8 cellular contexts compared by ENCODE assay signal in the genomic region with DNA sequence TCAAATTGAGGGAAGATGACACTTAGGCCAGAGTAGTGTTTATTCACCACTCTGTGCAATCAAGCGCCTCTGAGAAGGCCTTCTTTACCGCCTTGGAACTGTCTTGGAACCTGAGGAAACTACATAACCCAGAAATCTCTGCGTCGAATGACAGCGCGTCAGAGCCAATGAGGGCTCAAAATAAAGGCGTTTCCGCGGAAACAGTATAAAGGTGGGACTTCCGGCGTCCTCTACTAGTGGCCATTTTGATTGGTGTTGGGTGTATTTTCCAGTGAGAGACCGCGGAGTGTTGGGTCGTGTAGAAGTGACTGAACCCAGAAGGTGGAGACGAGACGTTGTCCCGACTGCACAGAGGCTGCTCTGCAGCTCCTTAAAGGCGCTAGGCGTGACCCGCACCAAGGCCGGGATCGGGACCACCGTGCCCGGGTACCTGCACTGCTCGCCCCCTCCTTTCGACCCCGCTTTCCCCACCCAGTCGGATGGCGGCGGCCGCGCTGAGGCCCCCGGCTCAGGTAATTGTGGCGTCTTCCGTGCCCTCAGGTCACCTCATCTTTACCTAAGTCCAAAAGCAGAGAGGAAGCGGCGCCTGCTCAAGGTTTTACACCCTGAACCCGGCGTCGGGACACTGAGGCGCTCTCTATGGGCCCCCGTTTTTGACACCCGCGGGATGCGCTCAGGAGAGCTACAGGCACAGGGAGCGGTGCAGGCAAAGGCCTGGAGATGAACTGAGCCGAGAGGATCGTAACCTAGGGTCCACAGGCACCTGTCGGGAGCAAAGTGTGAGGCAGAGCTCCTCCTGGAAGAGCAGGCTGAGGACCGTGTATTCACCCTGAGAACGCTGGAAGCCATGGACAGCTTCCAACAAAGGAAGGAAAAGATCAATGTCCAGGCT. TPM values are rescaled to one million over a fixed set of nuclear protein-coding genes. Genes with fewer than 3 reads are reported as not detected.
DNase-seq lines count a peak whose midpoint lies in the region; ATAC-seq and TF ChIP-seq lines count a peak whose summit lies in the region.

Gene ZNF776, plus strand, starts transcription at position 236 of the 892 bp plus-strand sequence. Its CDS starts 244 bp downstream, at position 480.

- H3K4me3 Mint-ChIP-seq in central memory CD8-positive, alpha-beta T cell, result peak within 1 kb of the TSS; percentile 98

- no peaks in the 10 kb centered on the region for H3K27me3 ChIP-seq in spleen (replicated peaks in 1 of 7)

- peaks cover 30% of the 10 kb centered on the region for H3K4me1 Mint-ChIP-seq in central memory CD8-positive, alpha-beta T cell

- H3K9me3 ChIP-seq in spleen, result peaks cover 0 to 46% (median 40%) of the 10 kb centered on the region in 8 donors

- H3K27ac ChIP-seq in spleen, result peak within 1 kb of the TSS; percentile 75 to 94 (median 92)

- ATAC-seq in GM18907 (IDR thresholded peaks at IDR 0.05; ENCODE audit: unreplicated experiment) (peak; percentile 96), HG03139 (IDR thresholded peaks at IDR 0.05; ENCODE audit: unreplicated experiment) (peak; percentile 95)
- peak; percentile 98 for ATAC-seq in central memory CD8-positive, alpha-beta T cell (replicated peaks; ENCODE audit: extremely low read depth, poor library complexity, severe bottlenecking)

- H3K36me3 ChIP-seq in spleen, result peaks cover 6 to 40% (median 36%) of the 10 kb centered on the region in 6 donors

- intact Hi-C loops in spleen (cut with DNase I; ENCODE audit: low total_unique reads), result no loop called here

- DNase-seq in AG08396 (ENCODE audit: low spot score), result peak; percentile 93
- DNase-seq in NCI-H2196 treated with DMSO at 0.1 percent for 48 hours (lab: John Stamatoyannopoulos, UW; ENCODE audit: unreplicated experiment), result peak; percentile 79
- DNase-seq in central memory CD8-positive, alpha-beta T cell (ENCODE audit: low spot score in 2 of 2), result peak; percentile 47 to 77
- DNase-seq in iris pigment epithelial cell (ENCODE audit: low read depth), result peak; percentile 91
- DNase-seq in spleen, result peak; percentile 90

- H3K9me3 Mint-ChIP-seq in central memory CD8-positive, alpha-beta T cell, result peaks cover 26% of the 10 kb centered on the region

- TF ChIP-seq CTCF in WI38 (IDR thresholded peaks at IDR 0.05; ENCODE audit: low read depth, low read length) (no peak), spleen (IDR thresholded peaks at IDR 0.05 in 8 of 11, conservative IDR thresholded peaks at IDR 0.05 in 3 of 11) (peak in 3 of 11 experiments; percentile 11 to 25 (median 18))

- H3K27me3 Mint-ChIP-seq in central memory CD8-positive, alpha-beta T cell, result no peaks in the 10 kb centered on the region

- H3K27ac Mint-ChIP-seq in central memory CD8-positive, alpha-beta T cell (ENCODE audit: low read depth), result peak within 1 kb of the TSS; percentile 96

- no peak for TF ChIP-seq POLR2A in spleen (IDR thresholded peaks at IDR 0.05)

- H3K4me1 ChIP-seq in spleen, result peaks cover 8 to 41% (median 26%) of the 10 kb centered on the region in 6 donors

- H3K36me3 Mint-ChIP-seq in central memory CD8-positive, alpha-beta T cell (ENCODE audit: insufficient read depth), result peaks cover 26% of the 10 kb centered on the region

- H3K4me3 ChIP-seq in WI38 (ENCODE audit: low read depth, low read length) (peak within 1 kb of the TSS; percentile 83), spleen (peak within 1 kb of the TSS; percentile 84 to 98 (median 91))

- WGBS in spleen, 5 donors, result 2 to 3% (median 2%) methylated on average over 19 to 51 of the region's 51 CpGs

RNA-seq across cellular contexts. Expression of gene ZNF776, which starts in this region (rescaled TPM):
- 10 to 100 TPM; 16.2 to 25.3 (median 20.9) TPM for total RNA-seq in spleen
- polyA plus RNA-seq in spleen, result 1 to 10 TPM; 3.5 to 9.5 (median 4.3) TPM

Comparison
In these comparisons a context has a peak if more than half of its experiments do, and no peak if none do; other contexts are left out.
1. Peak in every context shown above with its lines: DNase-seq, ATAC-seq, H3K4me3 ChIP-seq and H3K27ac ChIP-seq.